In genomic region chr10:120931999-120932398, GRCh38 we compare ENCODE assay signal across 34 cellular contexts.
"Had no signal": no experiment of that assay in that cellular context is flagged by ENCODE, and none has a peak within 500 bp of the region (broad histone marks: within the 10 kb centered on the region; RNA-seq: fewer than 3 reads in every experiment).

No MANE protein-coding gene starts in this region.

- H3K36me3 ChIP-seq: adrenal gland, breast epithelium, Peyer's patch, SJSA1 had no signal

- H3K27me3 ChIP-seq: adrenal gland, body of pancreas, breast epithelium, Peyer's patch, SJSA1 had no signal

- H3K9me3 ChIP-seq: adrenal gland, body of pancreas, Peyer's patch, SJSA1 had no signal

- H3K27me3 Mint-ChIP-seq: activated B cell treated with CpG ODN at 0.5 μM for 24 hours, IgD-negative memory B cell had no signal

- H3K36me3 Mint-ChIP-seq: activated CD4-positive, alpha-beta memory T cell treated with anti-CD3 and anti-CD28 coated beads for 36 hours; activated naive CD4-positive, alpha-beta T cell treated with anti-CD3 and anti-CD28 coated beads, Interleukin-2, amount 50 U/mL, for 72 hours; IgD-negative memory B cell had no signal

- H3K4me3 ChIP-seq: adrenal gland, body of pancreas, breast epithelium, Peyer's patch, SJSA1 had no signal

- H3K4me1 Mint-ChIP-seq: activated B cell treated with CpG ODN at 0.5 μM for 24 hours had no signal

- DNase-seq: activated B cell treated with CpG ODN at 0.5 μM for 24 hours; activated CD4-positive, alpha-beta memory T cell treated with anti-CD3 and anti-CD28 coated beads for 36 hours; activated CD4-positive, alpha-beta T cell treated with anti-CD3 and anti-CD28 coated beads for 4 hours; activated CD4-positive, alpha-beta T cell treated with anti-CD3 and anti-CD28 coated beads, Interleukin-2, amount 50 U/mL, for 1 hour; activated CD4-positive, CD25-positive, alpha-beta regulatory T cell treated with anti-CD3 and anti-CD28 coated beads, Interleukin-2, amount 50 U/mL, for 72 hours; activated CD8-positive, alpha-beta memory T cell treated with anti-CD3 and anti-CD28 coated beads, Interleukin-2, amount 50 U/mL, for 4 hours; activated gamma-delta T cell treated with Interleukin-2 at 50 U/mL for 16 hours; activated naive CD4-positive, alpha-beta T cell treated with anti-CD3 and anti-CD28 coated beads for 36 hours; activated T-cell treated with anti-CD3 and anti-CD28 coated beads for 4 hours; activated T-cell treated with anti-CD3 and anti-CD28 coated beads, Interleukin-2, amount 50 U/mL, for 4 hours; adrenal gland; body of pancreas; Karpas-422; KBM-7; NCI-H1048; NCI-H1105 treated with DMSO at 0.1 percent for 48 hours; NCI-H1436; NCI-H1694 treated with DMSO at 0.1 percent for 48 hours; NCI-H2029; NCI-H345; NCI-H524 treated with DMSO at 0.1 percent for 48 hours; PC-3; Peyer's patch; SHP77 treated with DMSO at 0.1 percent for 48 hours; SW 1271; T-helper 1 cell; T-helper 2 cell; T-helper 9 cell had no signal

- H3K9me3 Mint-ChIP-seq: activated CD4-positive, alpha-beta memory T cell treated with anti-CD3 and anti-CD28 coated beads for 36 hours; activated naive CD4-positive, alpha-beta T cell treated with anti-CD3 and anti-CD28 coated beads for 36 hours; activated naive CD4-positive, alpha-beta T cell treated with anti-CD3 and anti-CD28 coated beads, Interleukin-2, amount 50 U/mL, for 72 hours; activated T-cell treated with anti-CD3 and anti-CD28 coated beads, Interleukin-2, amount 50 U/mL, for 4 hours; activated T-helper 1 cell treated with anti-CD3 and anti-CD28 coated beads, Interleukin-12 subunit alpha, Interleukin-12 subunit beta, Interleukin-2, Interleukin-4 antibody, amounts not matched to agents 30 ng/mL and 10 ng/mL and 1 ng/mL, durations not matched to agents 14 hours and 24 hours and 36 hours; IgD-negative memory B cell had no signal

- ATAC-seq: activated naive CD4-positive, alpha-beta T cell treated with anti-CD3 and anti-CD28 coated beads, Interleukin-2, amount 50 U/mL, for 72 hours; activated T-cell treated with anti-CD3 and anti-CD28 coated beads, Interleukin-2, amount 50 U/mL, for 4 hours; body of pancreas; PC-3 had no signal

- H3K4me3 Mint-ChIP-seq: activated B cell treated with CpG ODN at 0.5 μM for 24 hours; activated CD4-positive, alpha-beta memory T cell treated with anti-CD3 and anti-CD28 coated beads for 36 hours; activated naive CD4-positive, alpha-beta T cell treated with anti-CD3 and anti-CD28 coated beads for 36 hours; activated T-cell treated with anti-CD3 and anti-CD28 coated beads, Interleukin-2, amount 50 U/mL, for 4 hours; activated T-helper 1 cell treated with anti-CD3 and anti-CD28 coated beads, Interleukin-12 subunit alpha, Interleukin-12 subunit beta, Interleukin-2, Interleukin-4 antibody, amounts not matched to agents 30 ng/mL and 10 ng/mL and 1 ng/mL, durations not matched to agents 14 hours and 24 hours and 36 hours; IgD-negative memory B cell had no signal

- H3K4me1 ChIP-seq: adrenal gland, body of pancreas, breast epithelium, Peyer's patch, SJSA1 had no signal

- H3K27ac Mint-ChIP-seq: activated B cell treated with CpG ODN at 0.5 μM for 24 hours; activated CD4-positive, alpha-beta memory T cell treated with anti-CD3 and anti-CD28 coated beads for 36 hours; activated naive CD4-positive, alpha-beta T cell treated with anti-CD3 and anti-CD28 coated beads for 36 hours; activated naive CD4-positive, alpha-beta T cell treated with anti-CD3 and anti-CD28 coated beads, Interleukin-2, amount 50 U/mL, for 72 hours; activated T-helper 1 cell treated with anti-CD3 and anti-CD28 coated beads, Interleukin-12 subunit alpha, Interleukin-12 subunit beta, Interleukin-2, Interleukin-4 antibody, amounts not matched to agents 30 ng/mL and 10 ng/mL and 1 ng/mL, durations not matched to agents 14 hours and 24 hours and 36 hours had no signal

- H3K27ac ChIP-seq: adrenal gland, body of pancreas, breast epithelium, Peyer's patch, SJSA1, VCaP had no signal
